Comparison of ENCODE assay signal across 9 cellular contexts in genomic region chr7:48109848-48110663, GRCh38. TPM values are rescaled to one million over a fixed set of nuclear protein-coding genes. Genes with fewer than 3 reads are reported as not detected.
A peak's percentile ranks its signal among the peaks of the same experiment; 100 is the strongest.
DNase-seq lines count a peak whose midpoint lies in the region; ATAC-seq, FAIRE-seq and TF ChIP-seq lines count a peak whose summit lies in the region.
"Had no signal": no experiment of that assay in that cellular context is flagged by ENCODE, and none has a peak within 500 bp of the region (broad histone marks: within the 10 kb centered on the region; RNA-seq: fewer than 3 reads in every experiment).

No MANE protein-coding gene starts in this region.

- H3K27ac ChIP-seq in CD8-positive, alpha-beta T cell (ENCODE audit: low read depth, low read length) = no peak overlapping the region

- peak; percentile 98 for ATAC-seq in CD8-positive, alpha-beta T cell
- ATAC-seq in HG03342 (IDR thresholded peaks at IDR 0.05; ENCODE audit: unreplicated experiment) = peak; percentile 89
- ATAC-seq in activated CD8-positive, alpha-beta memory T cell treated with anti-CD3 and anti-CD28 coated beads, Interleukin-2, amount 10 ng/mL, durations not matched to agents 7 days and 5 days = peak; percentile 93
- peak; percentile 97 to 98 for ATAC-seq in naive thymus-derived CD8-positive, alpha-beta T cell

- H3K27ac Mint-ChIP-seq in CD8-positive, alpha-beta T cell = peak overlapping the region; percentile 69
- H3K27ac Mint-ChIP-seq in activated CD8-positive, alpha-beta memory T cell treated with anti-CD3 and anti-CD28 coated beads, Interleukin-2, amount 10 ng/mL, durations not matched to agents 7 days and 5 days = peak overlapping the region; percentile 41
- H3K27ac Mint-ChIP-seq in naive thymus-derived CD8-positive, alpha-beta T cell = peak overlapping the region; percentile 36 to 89 (median 81)

- intact Hi-C loops in CD8-positive, alpha-beta T cell (cut with DNase I, micrococcal nuclease) = loop anchor here (1.0 to 5.0 kb wide), 7 partner anchors 21 to 165 kb away; partner anchors contain the start of genes C7orf57 (in 2 of the 2), HUS1 (in 1 of the 2) and UPP1 (in 1 of the 2)

- no peak overlapping the region for H3K4me3 Mint-ChIP-seq in CD8-positive, alpha-beta T cell
- no peak overlapping the region for H3K4me3 Mint-ChIP-seq in activated CD8-positive, alpha-beta memory T cell treated with anti-CD3 and anti-CD28 coated beads, Interleukin-2, amount 10 ng/mL, durations not matched to agents 7 days and 5 days
- H3K4me3 Mint-ChIP-seq in naive thymus-derived CD8-positive, alpha-beta T cell = peak overlapping the region in 3 of 10 donors; percentile 0 to 44 (median 37)

- peak; percentile 97 for FAIRE-seq in GM19239 (lab: Jason Lieb, UNC)
- FAIRE-seq: TTC549 had no signal

- DNase-seq in CD8-positive, alpha-beta T cell = peak; percentile 81 to 97 (median 90)
- DNase-seq in GM19239 (ENCODE audit: insufficient read length, low spot score) (peak; percentile 60), NCI-H774 (lab: John Stamatoyannopoulos, UW) (peak; percentile 36), epithelial cell of esophagus (ENCODE audit: low read depth) (peak; percentile 79)
- DNase-seq in activated CD8-positive, alpha-beta memory T cell treated with anti-CD3 and anti-CD28 coated beads, Interleukin-2, amount 10 ng/mL, durations not matched to agents 7 days and 5 days = peak; percentile 91
- DNase-seq in naive thymus-derived CD8-positive, alpha-beta T cell = peak; percentile 72 to 93 (median 87)
- peak; percentile 81 for DNase-seq in stimulated activated naive CD4-positive, alpha-beta T cell treated with Interleukin-2 at 50 U/mL for 16 hours (lab: John Stamatoyannopoulos, UW)

- H3K4me3 ChIP-seq in CD8-positive, alpha-beta T cell (ENCODE audit: low read depth, low read length) = no peak overlapping the region
- no peak overlapping the region for H3K4me3 ChIP-seq in epithelial cell of esophagus (ENCODE audit: low read length)

- peaks cover 11% of the 10 kb centered on the region for H3K4me1 ChIP-seq in CD8-positive, alpha-beta T cell (ENCODE audit: insufficient read depth, low read length)

- H3K4me1 Mint-ChIP-seq in CD8-positive, alpha-beta T cell (ENCODE audit: low read depth) = peaks cover 11% of the 10 kb centered on the region
- H3K4me1 Mint-ChIP-seq in activated CD8-positive, alpha-beta memory T cell treated with anti-CD3 and anti-CD28 coated beads, Interleukin-2, amount 10 ng/mL, durations not matched to agents 7 days and 5 days = peaks cover 12% of the 10 kb centered on the region
- H3K4me1 Mint-ChIP-seq in naive thymus-derived CD8-positive, alpha-beta T cell = peaks cover 8 to 11% (median 10%) of the 10 kb centered on the region in 4 donors

- no peaks in the 10 kb centered on the region for H3K27me3 ChIP-seq in CD8-positive, alpha-beta T cell (ENCODE audit: insufficient read depth, low read length)

- no peaks in the 10 kb centered on the region for H3K9me3 ChIP-seq in CD8-positive, alpha-beta T cell (ENCODE audit: low read length)

- no peaks in the 10 kb centered on the region for H3K27me3 Mint-ChIP-seq in CD8-positive, alpha-beta T cell (ENCODE audit: low read depth)
- no peaks in the 10 kb centered on the region for H3K27me3 Mint-ChIP-seq in activated CD8-positive, alpha-beta memory T cell treated with anti-CD3 and anti-CD28 coated beads, Interleukin-2, amount 10 ng/mL, durations not matched to agents 7 days and 5 days
- no peaks in the 10 kb centered on the region for H3K27me3 Mint-ChIP-seq in naive thymus-derived CD8-positive, alpha-beta T cell

- POLR2A ChIA-PET in CD8-positive, alpha-beta T cell (lab: Charles Lee) = interaction anchor here (0.9 to 2.3 kb wide), 4 partner anchors 22 to 156 kb away, joined by 4 to 18 read pairs (median 6); no protein-coding TSS in a partner anchor
- POLR2A ChIA-PET in naive thymus-derived CD8-positive, alpha-beta T cell (lab: Charles Lee) = interaction anchor here (0.7 to 3.7 kb wide), 5 partner anchors 22 to 125 kb away, joined by 3 to 54 read pairs (median 5); no protein-coding TSS in a partner anchor

- peaks cover 42% of the 10 kb centered on the region for H3K36me3 Mint-ChIP-seq in CD8-positive, alpha-beta T cell
- H3K36me3 Mint-ChIP-seq in activated CD8-positive, alpha-beta memory T cell treated with anti-CD3 and anti-CD28 coated beads, Interleukin-2, amount 10 ng/mL, durations not matched to agents 7 days and 5 days = peaks cover 24% of the 10 kb centered on the region
- peaks cover under 1 to 42% (median 12%) of the 10 kb centered on the region in 3 donors for H3K36me3 Mint-ChIP-seq in naive thymus-derived CD8-positive, alpha-beta T cell

- CTCF ChIA-PET in CD8-positive, alpha-beta T cell (lab: Charles Lee) = interaction anchor here (0.6 to 5.6 kb wide), 36 partner anchors 9 to 555 kb away, joined by 3 to 127 read pairs (median 4); partner anchors contain the start of genes C7orf57, HUS1, PKD1L1 and SUN3
- CTCF ChIA-PET in activated CD8-positive, alpha-beta memory T cell treated with anti-CD3 and anti-CD28 coated beads, Interleukin-2, amount 10 ng/mL, durations not matched to agents 7 days and 5 days (lab: Charles Lee) = interaction anchor here (0.6 to 5.3 kb wide), 39 partner anchors 8 to 173 kb away, joined by 3 to 70 read pairs (median 5); partner anchors contain the start of genes HUS1, PKD1L1 and UPP1

- no peaks in the 10 kb centered on the region for H3K9me3 Mint-ChIP-seq in CD8-positive, alpha-beta T cell
- H3K9me3 Mint-ChIP-seq in activated CD8-positive, alpha-beta memory T cell treated with anti-CD3 and anti-CD28 coated beads, Interleukin-2, amount 10 ng/mL, durations not matched to agents 7 days and 5 days (ENCODE audit: low read depth) = no peaks in the 10 kb centered on the region
- no peaks in the 10 kb centered on the region for H3K9me3 Mint-ChIP-seq in naive thymus-derived CD8-positive, alpha-beta T cell

- H3K36me3 ChIP-seq in CD8-positive, alpha-beta T cell (ENCODE audit: insufficient read depth, low read length) = peaks cover 27% of the 10 kb centered on the region

- peak; percentile 98 for TF ChIP-seq CTCF in CD8-positive, alpha-beta T cell (IDR thresholded peaks at IDR 0.05)
- peak; percentile 99 for TF ChIP-seq CTCF in epithelial cell of esophagus (IDR thresholded peaks at IDR 0.05; ENCODE audit: insufficient read depth, low read depth, low read length, missing control alignments)

RNA-seq across cellular contexts. Expression of gene UPP1, which starts 21.0 kb away (rescaled TPM):
- 10 to 100 TPM; 87.4 to 90.2 TPM for total RNA-seq in CD8-positive, alpha-beta T cell
- 10 to 100 TPM; 57.9 to 87.6 TPM for total RNA-seq in activated CD8-positive, alpha-beta memory T cell treated with anti-CD3 and anti-CD28 coated beads, Interleukin-2, amount 10 ng/mL, durations not matched to agents 7 days and 5 days
- total RNA-seq in naive thymus-derived CD8-positive, alpha-beta T cell = 10 to 100 TPM; 37.2 to 38.0 TPM
- polyA plus RNA-seq in naive thymus-derived CD8-positive, alpha-beta T cell = 10 to 100 TPM; 67.3 to 68.7 (median 68.6) TPM

Comparison
In these comparisons a context has a peak if more than half of its experiments do, and no peak if none do; other contexts are left out.
1. DNase-seq: peak in every context shown above with its lines; median percentile 91 in activated CD8-positive, alpha-beta memory T cell treated with anti-CD3 and anti-CD28 coated beads, Interleukin-2, amount 10 ng/mL, durations not matched to agents 7 days and 5 days; 90 in CD8-positive, alpha-beta T cell; 87 in naive thymus-derived CD8-positive, alpha-beta T cell; 81 in stimulated activated naive CD4-positive, alpha-beta T cell treated with Interleukin-2 at 50 U/mL for 16 hours; 79 in epithelial cell of esophagus; 60 in GM19239; 36 in NCI-H774.